ENCODE assay signal across 8 cellular contexts in genomic region chr12:93569301-93569655, GRCh38. TPM values are rescaled to one million over a fixed set of nuclear protein-coding genes. Genes with fewer than 3 reads are reported as not detected.
DNase-seq lines count a peak whose midpoint lies in the region; ATAC-seq and TF ChIP-seq lines count a peak whose summit lies in the region.

No MANE protein-coding gene starts in this region.

- peak overlapping the region; percentile 76 for H2AFZ ChIP-seq in GM23248

- H3K4me3 ChIP-seq in GM23248 (peak overlapping the region; percentile 92), Peyer's patch (peak overlapping the region; percentile 55 to 89 (median 58)), esophagus (ENCODE audit: low read depth in 1 of 2, low read length in 2 of 2) (peak overlapping the region; percentile 76 to 81), gastrocnemius medialis (peak overlapping the region; percentile 77 to 96 (median 85))

- DNase-seq in GM23248 (no peak), Peyer's patch (no peak), gastrocnemius medialis (no peak), putamen (ENCODE audit: low spot score) (no peak), NCI-H1436 treated with DMSO at 0.1 percent for 48 hours (lab: John Stamatoyannopoulos, UW) (no peak)
- DNase-seq in effector CD8-positive, alpha-beta T cell (lab: John Stamatoyannopoulos, UW), result no peak
- no peak for DNase-seq in activated CD4-positive, alpha-beta T cell treated with anti-CD3 and anti-CD28 coated beads for 48 hours

- TF ChIP-seq CTCF in Peyer's patch (IDR thresholded peaks at IDR 0.05) (no peak), gastrocnemius medialis (IDR thresholded peaks at IDR 0.05 in 4 of 5, conservative IDR thresholded peaks at IDR 0.05 in 1 of 5) (no peak)

- H3K4me1 ChIP-seq in GM23248 (ENCODE audit: insufficient read depth), result peaks cover 2% of the 10 kb centered on the region
- H3K4me1 ChIP-seq in Peyer's patch, result peaks cover 0 to 20% (median 7%) of the 10 kb centered on the region in 4 donors
- H3K4me1 ChIP-seq in esophagus (ENCODE audit: control insufficient read depth in 2 of 2, insufficient read depth in 2 of 2, low read length in 1 of 2), result peaks cover 0 to 8% of the 10 kb centered on the region in 2 donors
- H3K4me1 ChIP-seq in gastrocnemius medialis, result peaks cover 5 to 28% of the 10 kb centered on the region in 2 donors

- H3F3A ChIP-seq in GM23248 (ENCODE audit: insufficient read depth), result peaks cover 18% of the 10 kb centered on the region

- intact Hi-C loops in gastrocnemius medialis (cut with DNase I; ENCODE audit: low total_unique reads), result loop anchor here (1.0 to 10.0 kb wide), 2 partner anchors 64 to 532 kb away; no protein-coding TSS in a partner anchor

- no peaks in the 10 kb centered on the region for H3K9me2 ChIP-seq in GM23248 (ENCODE audit: insufficient read depth)

- H3K27ac ChIP-seq in GM23248 (peak overlapping the region; percentile 6; the same call in 1 of the 2 replicates), Peyer's patch (peak overlapping the region in 1 of 4 donors; percentile 93), esophagus (ENCODE audit: low read depth in 2 of 2, low read length in 1 of 2) (no peak overlapping the region), gastrocnemius medialis (peak overlapping the region in 1 of 4 donors; percentile 89)

- H3K9ac ChIP-seq in GM23248, result peak overlapping the region; percentile 83

- peak overlapping the region; percentile 89 for H3K4me2 ChIP-seq in GM23248 (ENCODE audit: unreplicated experiment)

- TF ChIP-seq POLR2A in Peyer's patch (IDR thresholded peaks at IDR 0.05) (no peak), gastrocnemius medialis (IDR thresholded peaks at IDR 0.05) (no peak)

- peaks cover 25% of the 10 kb centered on the region for H3K79me2 ChIP-seq in GM23248 (ENCODE audit: insufficient read depth)

- no peaks in the 10 kb centered on the region for H3K9me3 ChIP-seq in GM23248 (ENCODE audit: low read depth)
- H3K9me3 ChIP-seq in Peyer's patch, result no peaks in the 10 kb centered on the region
- H3K9me3 ChIP-seq in esophagus (ENCODE audit: control insufficient read depth in 2 of 2, insufficient read depth in 1 of 2, low read depth in 1 of 2, low read length in 1 of 2), result no peaks in the 10 kb centered on the region
- no peaks in the 10 kb centered on the region for H3K9me3 ChIP-seq in gastrocnemius medialis

- H3K36me3 ChIP-seq in GM23248 (ENCODE audit: low read depth), result no peaks in the 10 kb centered on the region
- H3K36me3 ChIP-seq in Peyer's patch, result no peaks in the 10 kb centered on the region
- H3K36me3 ChIP-seq in esophagus (ENCODE audit: control insufficient read depth in 2 of 2, insufficient read depth in 2 of 2, low read length in 1 of 2), result peaks cover 0 to 6% of the 10 kb centered on the region in 2 donors
- H3K36me3 ChIP-seq in gastrocnemius medialis, result no peaks in the 10 kb centered on the region

- ATAC-seq in gastrocnemius medialis, result no peak

- H3K27me3 ChIP-seq in GM23248 (replicated peaks; ENCODE audit: insufficient read depth) (no peaks in the 10 kb centered on the region), Peyer's patch (no peaks in the 10 kb centered on the region), esophagus (ENCODE audit: control insufficient read depth in 1 of 2, insufficient read depth in 2 of 2, low read length in 2 of 2) (no peaks in the 10 kb centered on the region), gastrocnemius medialis (peaks cover 11 to 28% (median 18%) of the 10 kb centered on the region in 3 donors)

- 10 to 13% methylated on average over 6 of the region's 6 CpGs for WGBS in GM23248 (ENCODE audit: low coverage in 1 of 2, low lambda C conversion rate in 2 of 2, missing lambda C conversion rate in 2 of 2), 2 experiments
- WGBS in esophagus, 2 donors, result 8 to 11% methylated on average over 6 of the region's 6 CpGs

- in situ Hi-C loops in GM23248 (cut with MboI), result no loop called here
- in situ Hi-C loops in gastrocnemius medialis (cut with MboI; ENCODE audit: low sequenced_read_pairs in 4 of 4), result loop anchor here (5.0 to 25.0 kb wide), 4 partner anchors 176 to 533 kb away; no protein-coding TSS in a partner anchor

- no peaks in the 10 kb centered on the region for H4K20me1 ChIP-seq in GM23248 (ENCODE audit: insufficient read depth)

RNA-seq across cellular contexts. Expression of gene SOCS2, which starts 3.2 kb away (rescaled TPM):
- total RNA-seq in GM23248 (2014; rRNA removed; shearing (Covaris generic)), result 72.6 and 80.2 TPM in 2 replicates
- polyA plus RNA-seq in GM23248 (2016; fragmentation: Nextera tagmentation; extraction: Ambion mirVana) (52.4 and 52.8 TPM in 2 replicates), esophagus (1 to 10 TPM; 4.0 to 8.2 TPM)
- total RNA-seq in Peyer's patch (100 to 1,000 TPM in 1 of 4 donors, 10 to 100 TPM in 3; 33.4 to 113 (median 35.1) TPM), gastrocnemius medialis (10 to 100 TPM in 1 of 4 donors, 1 to 10 TPM in 3; 4.3 to 14.9 (median 5.3) TPM)
